Comparison of ENCODE assay signal across 25 cellular contexts in the genomic region with DNA sequence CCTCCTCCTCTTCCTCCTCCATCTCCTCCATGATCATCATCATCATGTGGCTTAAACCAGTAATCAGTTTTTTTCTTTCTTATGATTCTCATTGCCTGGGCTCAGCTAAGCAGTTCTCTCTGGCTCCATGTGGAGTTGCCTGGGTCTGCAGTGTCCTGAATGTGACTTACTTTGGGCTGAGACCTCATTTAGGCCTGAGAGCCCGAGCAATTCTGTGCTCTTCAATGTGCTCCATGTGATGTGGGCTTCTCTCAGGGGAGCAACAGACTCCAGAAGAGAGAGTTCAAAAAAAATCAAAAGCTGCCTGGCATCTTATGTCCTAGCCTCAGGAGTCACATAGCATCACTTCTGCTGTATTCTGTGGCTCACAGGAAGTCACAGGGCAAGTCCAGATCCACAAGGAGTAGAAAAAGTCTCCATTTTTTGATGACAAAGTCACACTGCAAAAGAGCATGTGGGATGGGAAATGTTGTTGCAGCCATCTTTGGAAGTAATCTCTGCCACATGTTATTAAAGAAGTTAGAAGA.
"Had no signal": no experiment of that assay in that cellular context is flagged by ENCODE, and none has a peak within 500 bp of the region (broad histone marks: within the 10 kb centered on the region; RNA-seq: fewer than 3 reads in every experiment).

No MANE protein-coding gene starts in this region.

- H3K27me3 Mint-ChIP-seq: activated naive CD8-positive, alpha-beta T cell treated with anti-CD3 and anti-CD28 coated beads for 36 hours; effector memory CD8-positive, alpha-beta T cell; natural killer cell treated with Interleukin-12 subunit alpha and Interleukin-12 subunit beta and Interleukin-15 and Interleukin-18, amount 100 ng/mL, for 72 hours; stimulated activated naive CD8-positive, alpha-beta T cell treated with anti-CD3 and anti-CD28 coated beads, Interleukin-15, amount 100 ng/mL, for 72 hours had no signal

- H3K4me3 ChIP-seq: colonic mucosa, dorsolateral prefrontal cortex, gastrocnemius medialis, suprapubic skin, tibial nerve had no signal

- H3K36me3 ChIP-seq: colonic mucosa, gastrocnemius medialis, suprapubic skin, tibial nerve, WERI-Rb-1 had no signal

- H3K4me1 ChIP-seq: colonic mucosa, suprapubic skin had no signal

- H3K36me3 Mint-ChIP-seq: activated naive CD8-positive, alpha-beta T cell treated with anti-CD3 and anti-CD28 coated beads for 36 hours; natural killer cell treated with Interleukin-12 subunit alpha and Interleukin-12 subunit beta and Interleukin-15 and Interleukin-18, amount 100 ng/mL, for 72 hours; stimulated activated effector memory CD8-positive, alpha-beta T cell treated with anti-CD3 and anti-CD28 coated beads, Interleukin-12 subunit alpha, Interleukin-12 subunit beta, amount 100 ng/mL, for 72 hours had no signal

- H3K27ac Mint-ChIP-seq: activated naive CD8-positive, alpha-beta T cell treated with anti-CD3 and anti-CD28 coated beads for 36 hours; activated T-helper 2 cell treated with anti-CD3 and anti-CD28 coated beads, Interferon-gamma antibody, Interleukin-2, Interleukin-4, amounts not matched to agents 10 μg/mL and 5 μg/mL and 100 μg/mL, durations not matched to agents 14 hours and 24 hours and 36 hours; effector memory CD8-positive, alpha-beta T cell; natural killer cell treated with Interleukin-12 subunit alpha and Interleukin-12 subunit beta and Interleukin-15 and Interleukin-18, amount 100 ng/mL, for 72 hours; stimulated activated effector memory CD8-positive, alpha-beta T cell treated with anti-CD3 and anti-CD28 coated beads, Interleukin-12 subunit alpha, Interleukin-12 subunit beta, amount 100 ng/mL, for 72 hours; stimulated activated naive CD8-positive, alpha-beta T cell treated with anti-CD3 and anti-CD28 coated beads, Interleukin-15, amount 100 ng/mL, for 72 hours had no signal

- DNase-seq: activated CD4-positive, alpha-beta T cell treated with anti-CD3 and anti-CD28 coated beads for 1 hour; activated CD8-positive, alpha-beta memory T cell treated with anti-CD3 and anti-CD28 coated beads, Interleukin-2, amount 50 U/mL, for 4 hours; activated naive CD4-positive, alpha-beta T cell; activated naive CD8-positive, alpha-beta T cell treated with anti-CD3 and anti-CD28 coated beads for 36 hours; activated T-cell treated with anti-CD3 and anti-CD28 coated beads, Interleukin-2, amount 50 U/mL, for 4 hours; amniotic stem cell; colonic mucosa; dorsolateral prefrontal cortex; effector memory CD8-positive, alpha-beta T cell; gastrocnemius medialis; head of caudate nucleus; hypothalamus; left ventricle myocardium superior; mammary epithelial cell; small intestine; stimulated activated CD4-positive, alpha-beta T cell treated with anti-CD3 and anti-CD28 coated beads, Interleukin-2, amount 100 ng/mL, for 24 hours; stimulated activated naive CD8-positive, alpha-beta T cell treated with anti-CD3 and anti-CD28 coated beads, Interleukin-15, amount 100 ng/mL, for 72 hours; WERI-Rb-1 had no signal

- H3K4me3 Mint-ChIP-seq: activated naive CD8-positive, alpha-beta T cell treated with anti-CD3 and anti-CD28 coated beads for 36 hours; activated T-cell treated with anti-CD3 and anti-CD28 coated beads, Interleukin-2, amount 50 U/mL, for 4 hours; effector memory CD8-positive, alpha-beta T cell; natural killer cell treated with Interleukin-12 subunit alpha and Interleukin-12 subunit beta and Interleukin-15 and Interleukin-18, amount 100 ng/mL, for 72 hours; stimulated activated effector memory CD8-positive, alpha-beta T cell treated with anti-CD3 and anti-CD28 coated beads, Interleukin-12 subunit alpha, Interleukin-12 subunit beta, amount 100 ng/mL, for 72 hours; stimulated activated naive CD8-positive, alpha-beta T cell treated with anti-CD3 and anti-CD28 coated beads, Interleukin-15, amount 100 ng/mL, for 72 hours had no signal

- H3K4me1 Mint-ChIP-seq: stimulated activated effector memory CD8-positive, alpha-beta T cell treated with anti-CD3 and anti-CD28 coated beads, Interleukin-12 subunit alpha, Interleukin-12 subunit beta, amount 100 ng/mL, for 72 hours; stimulated activated naive CD8-positive, alpha-beta T cell treated with anti-CD3 and anti-CD28 coated beads, Interleukin-15, amount 100 ng/mL, for 72 hours had no signal

- H3K27me3 ChIP-seq: colonic mucosa, dorsolateral prefrontal cortex, gastrocnemius medialis, suprapubic skin, tibial nerve had no signal

- H3K27ac ChIP-seq: colonic mucosa, dorsolateral prefrontal cortex, gastrocnemius medialis, suprapubic skin, tibial nerve, WERI-Rb-1 had no signal

- H3K9me3 Mint-ChIP-seq: activated naive CD8-positive, alpha-beta T cell treated with anti-CD3 and anti-CD28 coated beads for 36 hours; activated T-cell treated with anti-CD3 and anti-CD28 coated beads, Interleukin-2, amount 50 U/mL, for 4 hours; activated T-helper 2 cell treated with anti-CD3 and anti-CD28 coated beads, Interferon-gamma antibody, Interleukin-2, Interleukin-4, amounts not matched to agents 10 μg/mL and 5 μg/mL and 100 μg/mL, durations not matched to agents 14 hours and 24 hours and 36 hours; natural killer cell treated with Interleukin-12 subunit alpha and Interleukin-12 subunit beta and Interleukin-15 and Interleukin-18, amount 100 ng/mL, for 72 hours; stimulated activated naive CD8-positive, alpha-beta T cell treated with anti-CD3 and anti-CD28 coated beads, Interleukin-15, amount 100 ng/mL, for 72 hours had no signal

- ATAC-seq: activated T-cell treated with anti-CD3 and anti-CD28 coated beads, Interleukin-2, amount 50 U/mL, for 4 hours; effector memory CD8-positive, alpha-beta T cell; esophagus mucosa; gastrocnemius medialis; left ventricle myocardium superior; natural killer cell treated with Interleukin-12 subunit alpha and Interleukin-12 subunit beta and Interleukin-15 and Interleukin-18, amount 100 ng/mL, for 72 hours; sciatic nerve; stimulated activated effector memory CD8-positive, alpha-beta T cell treated with anti-CD3 and anti-CD28 coated beads, Interleukin-12 subunit alpha, Interleukin-12 subunit beta, amount 100 ng/mL, for 72 hours; stimulated activated naive CD8-positive, alpha-beta T cell treated with anti-CD3 and anti-CD28 coated beads, Interleukin-15, amount 100 ng/mL, for 72 hours had no signal
